ENCODE assay signal across 1 cellular context in genomic region chr2:25674003-25674362, GRCh38.
TF ChIP-seq lines count a peak whose summit lies in the region.

No MANE protein-coding gene starts in this region.

TF ChIP-seq in HCT116, 20 proteins besides CTCF, POLR2A, EP300 and RAD21 (continued from another document):
- TF ChIP-seq REST (IDR thresholded peaks at IDR 0.05; ENCODE audit: low read depth), result no peak
TF ChIP-seq in HCT116: peak in this region for 0.
